Comparison of ENCODE assay signal across 1 cellular context in the genomic region with DNA sequence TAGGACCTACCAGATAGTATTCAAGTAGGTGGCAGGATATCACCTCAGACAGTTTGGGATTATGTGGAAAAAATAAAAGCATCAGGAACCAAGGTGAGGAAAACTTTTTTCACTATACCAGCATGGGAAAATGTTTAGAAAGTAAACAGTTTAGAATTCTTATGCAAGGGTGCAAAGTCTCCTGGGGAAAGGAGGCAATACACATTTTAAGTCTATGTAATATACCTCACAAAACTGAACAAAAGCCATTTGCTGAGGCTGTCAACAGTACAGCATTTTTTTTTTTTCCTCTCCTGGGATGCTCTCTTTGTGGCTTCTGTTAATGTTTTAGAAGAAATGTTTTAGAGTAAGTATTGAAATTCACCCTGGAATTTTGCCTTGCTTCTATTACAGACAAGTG.
TF ChIP-seq lines count a peak whose summit lies in the region.

No MANE protein-coding gene starts in this region.

TF ChIP-seq in HepG2, 621 proteins besides CTCF, POLR2A, EP300 and RAD21 (continued from another document and continues in another):
- TF ChIP-seq, protein P1, sequence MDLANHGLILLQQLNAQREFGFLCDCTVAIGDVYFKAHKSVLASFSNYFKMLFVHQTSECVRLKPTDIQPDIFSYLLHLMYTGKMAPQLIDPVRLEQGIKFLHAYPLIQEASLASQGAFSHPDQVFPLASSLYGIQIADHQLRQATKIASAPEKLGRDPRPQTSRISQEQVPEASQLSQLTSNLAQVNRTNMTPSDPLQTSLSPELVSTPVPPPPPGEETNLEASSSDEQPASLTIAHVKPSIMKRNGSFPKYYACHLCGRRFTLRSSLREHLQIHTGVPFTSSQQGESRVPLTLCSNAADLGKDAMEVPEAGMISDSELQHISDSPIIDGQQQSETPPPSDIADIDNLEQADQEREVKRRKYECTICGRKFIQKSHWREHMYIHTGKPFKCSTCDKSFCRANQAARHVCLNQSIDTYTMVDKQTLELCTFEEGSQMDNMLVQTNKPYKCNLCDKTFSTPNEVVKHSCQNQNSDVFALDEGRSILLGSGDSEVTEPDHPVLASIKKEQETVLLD (CRISPR knock-in tag; IDR thresholded peaks at IDR 0.05; ENCODE audit: low read depth) = no peak
- TF ChIP-seq, protein P2, sequence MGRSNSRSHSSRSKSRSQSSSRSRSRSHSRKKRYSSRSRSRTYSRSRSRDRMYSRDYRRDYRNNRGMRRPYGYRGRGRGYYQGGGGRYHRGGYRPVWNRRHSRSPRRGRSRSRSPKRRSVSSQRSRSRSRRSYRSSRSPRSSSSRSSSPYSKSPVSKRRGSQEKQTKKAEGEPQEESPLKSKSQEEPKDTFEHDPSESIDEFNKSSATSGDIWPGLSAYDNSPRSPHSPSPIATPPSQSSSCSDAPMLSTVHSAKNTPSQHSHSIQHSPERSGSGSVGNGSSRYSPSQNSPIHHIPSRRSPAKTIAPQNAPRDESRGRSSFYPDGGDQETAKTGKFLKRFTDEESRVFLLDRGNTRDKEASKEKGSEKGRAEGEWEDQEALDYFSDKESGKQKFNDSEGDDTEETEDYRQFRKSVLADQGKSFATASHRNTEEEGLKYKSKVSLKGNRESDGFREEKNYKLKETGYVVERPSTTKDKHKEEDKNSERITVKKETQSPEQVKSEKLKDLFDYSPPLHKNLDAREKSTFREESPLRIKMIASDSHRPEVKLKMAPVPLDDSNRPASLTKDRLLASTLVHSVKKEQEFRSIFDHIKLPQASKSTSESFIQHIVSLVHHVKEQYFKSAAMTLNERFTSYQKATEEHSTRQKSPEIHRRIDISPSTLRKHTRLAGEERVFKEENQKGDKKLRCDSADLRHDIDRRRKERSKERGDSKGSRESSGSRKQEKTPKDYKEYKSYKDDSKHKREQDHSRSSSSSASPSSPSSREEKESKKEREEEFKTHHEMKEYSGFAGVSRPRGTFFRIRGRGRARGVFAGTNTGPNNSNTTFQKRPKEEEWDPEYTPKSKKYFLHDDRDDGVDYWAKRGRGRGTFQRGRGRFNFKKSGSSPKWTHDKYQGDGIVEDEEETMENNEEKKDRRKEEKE (IDR thresholded peaks at IDR 0.05) = no peak
- TF ChIP-seq XBP1 (CRISPR knock-in tag; IDR thresholded peaks at IDR 0.05) (no peak), ZNF790 (CRISPR knock-in tag; IDR thresholded peaks at IDR 0.05; ENCODE audit: borderline replicate concordance) (no peak), YEATS2 (CRISPR knock-in tag; IDR thresholded peaks at IDR 0.05; ENCODE audit: borderline replicate concordance) (no peak), ZNF768 (CRISPR knock-in tag; IDR thresholded peaks at IDR 0.05) (no peak), BRD4 (CRISPR knock-in tag; IDR thresholded peaks at IDR 0.05) (no peak), KDM5B (CRISPR knock-in tag; IDR thresholded peaks at IDR 0.05; ENCODE audit: borderline replicate concordance) (no peak), ESRRA (CRISPR knock-in tag; IDR thresholded peaks at IDR 0.05; ENCODE audit: low read depth) (no peak), SRSF9 (IDR thresholded peaks at IDR 0.05; ENCODE audit: borderline replicate concordance, insufficient read depth, low read depth, low read length, poor library complexity, severe bottlenecking) (no peak), ZNF335 (CRISPR knock-in tag; IDR thresholded peaks at IDR 0.05) (no peak), ZNF569 (CRISPR knock-in tag; IDR thresholded peaks at IDR 0.05; ENCODE audit: borderline replicate concordance) (no peak), SRF (IDR thresholded peaks at IDR 0.05; ENCODE audit: low read depth, low read length) (no peak), SP2 (CRISPR knock-in tag; IDR thresholded peaks at IDR 0.05) (no peak), ZNF441 (CRISPR knock-in tag; IDR thresholded peaks at IDR 0.05; ENCODE audit: borderline replicate concordance) (no peak), HNRNPLL (IDR thresholded peaks at IDR 0.05; ENCODE audit: low read depth, low read length, poor library complexity, severe bottlenecking) (no peak), FOXK1 (CRISPR knock-in tag; IDR thresholded peaks at IDR 0.05; ENCODE audit: borderline replicate concordance, low read depth) (0 out of 2 replicates have a peak, but pooled peaks have one; percentile 43), GFI1 (CRISPR knock-in tag; IDR thresholded peaks at IDR 0.05; ENCODE audit: borderline replicate concordance) (no peak), ZNF101 (CRISPR knock-in tag; IDR thresholded peaks at IDR 0.05; ENCODE audit: borderline replicate concordance, low read depth) (no peak), TCF7L2 (IDR thresholded peaks at IDR 0.05; ENCODE audit: low read depth, low read length) (no peak), ZNF253 (CRISPR knock-in tag; IDR thresholded peaks at IDR 0.05; ENCODE audit: borderline replicate concordance) (no peak), SMC3 (IDR thresholded peaks at IDR 0.05; ENCODE audit: low read length) (peak; percentile 25; the same call in 1 of the 2 replicates), ZNF644 (CRISPR knock-in tag; IDR thresholded peaks at IDR 0.05; ENCODE audit: low read depth) (0 out of 2 replicates have a peak, but pooled peaks have one; percentile 21), SIN3A (IDR thresholded peaks at IDR 0.05; ENCODE audit: borderline replicate concordance, low read depth, low read length) (no peak), ZNF850 (CRISPR knock-in tag; conservative IDR thresholded peaks at IDR 0.05) (no peak), GZF1 (CRISPR knock-in tag; IDR thresholded peaks at IDR 0.05) (no peak), KLF11 (CRISPR knock-in tag; IDR thresholded peaks at IDR 0.05) (0 out of 2 replicates have a peak, but pooled peaks have one; percentile 43), FOXA3 (CRISPR knock-in tag; IDR thresholded peaks at IDR 0.05) (peak; percentile 85), TAF15 (IDR thresholded peaks at IDR 0.05; ENCODE audit: low read depth, low read length, poor library complexity, severe bottlenecking) (no peak)
- TF ChIP-seq, protein P3, sequence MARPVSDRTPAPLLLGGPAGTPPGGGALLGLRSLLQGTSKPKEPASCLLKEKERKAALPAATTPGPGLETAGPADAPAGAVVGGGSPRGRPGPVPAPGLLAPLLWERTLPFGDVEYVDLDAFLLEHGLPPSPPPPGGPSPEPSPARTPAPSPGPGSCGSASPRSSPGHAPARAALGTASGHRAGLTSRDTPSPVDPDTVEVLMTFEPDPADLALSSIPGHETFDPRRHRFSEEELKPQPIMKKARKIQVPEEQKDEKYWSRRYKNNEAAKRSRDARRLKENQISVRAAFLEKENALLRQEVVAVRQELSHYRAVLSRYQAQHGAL (CRISPR knock-in tag; IDR thresholded peaks at IDR 0.05; ENCODE audit: not compliant biosample characterization) = no peak
- TF ChIP-seq, protein P4, sequence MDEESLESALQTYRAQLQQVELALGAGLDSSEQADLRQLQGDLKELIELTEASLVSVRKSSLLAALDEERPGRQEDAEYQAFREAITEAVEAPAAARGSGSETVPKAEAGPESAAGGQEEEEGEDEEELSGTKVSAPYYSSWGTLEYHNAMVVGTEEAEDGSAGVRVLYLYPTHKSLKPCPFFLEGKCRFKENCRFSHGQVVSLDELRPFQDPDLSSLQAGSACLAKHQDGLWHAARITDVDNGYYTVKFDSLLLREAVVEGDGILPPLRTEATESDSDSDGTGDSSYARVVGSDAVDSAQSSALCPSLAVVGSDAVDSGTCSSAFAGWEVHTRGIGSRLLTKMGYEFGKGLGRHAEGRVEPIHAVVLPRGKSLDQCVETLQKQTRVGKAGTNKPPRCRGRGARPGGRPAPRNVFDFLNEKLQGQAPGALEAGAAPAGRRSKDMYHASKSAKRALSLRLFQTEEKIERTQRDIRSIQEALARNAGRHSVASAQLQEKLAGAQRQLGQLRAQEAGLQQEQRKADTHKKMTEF (CRISPR knock-in tag; IDR thresholded peaks at IDR 0.05) = peak; percentile 57; the same call in 1 of the 2 replicates
- TF ChIP-seq, protein P5, sequence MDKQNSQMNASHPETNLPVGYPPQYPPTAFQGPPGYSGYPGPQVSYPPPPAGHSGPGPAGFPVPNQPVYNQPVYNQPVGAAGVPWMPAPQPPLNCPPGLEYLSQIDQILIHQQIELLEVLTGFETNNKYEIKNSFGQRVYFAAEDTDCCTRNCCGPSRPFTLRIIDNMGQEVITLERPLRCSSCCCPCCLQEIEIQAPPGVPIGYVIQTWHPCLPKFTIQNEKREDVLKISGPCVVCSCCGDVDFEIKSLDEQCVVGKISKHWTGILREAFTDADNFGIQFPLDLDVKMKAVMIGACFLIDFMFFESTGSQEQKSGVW (CRISPR knock-in tag; IDR thresholded peaks at IDR 0.05; ENCODE audit: borderline replicate concordance) = no peak
- TF ChIP-seq, protein P6, sequence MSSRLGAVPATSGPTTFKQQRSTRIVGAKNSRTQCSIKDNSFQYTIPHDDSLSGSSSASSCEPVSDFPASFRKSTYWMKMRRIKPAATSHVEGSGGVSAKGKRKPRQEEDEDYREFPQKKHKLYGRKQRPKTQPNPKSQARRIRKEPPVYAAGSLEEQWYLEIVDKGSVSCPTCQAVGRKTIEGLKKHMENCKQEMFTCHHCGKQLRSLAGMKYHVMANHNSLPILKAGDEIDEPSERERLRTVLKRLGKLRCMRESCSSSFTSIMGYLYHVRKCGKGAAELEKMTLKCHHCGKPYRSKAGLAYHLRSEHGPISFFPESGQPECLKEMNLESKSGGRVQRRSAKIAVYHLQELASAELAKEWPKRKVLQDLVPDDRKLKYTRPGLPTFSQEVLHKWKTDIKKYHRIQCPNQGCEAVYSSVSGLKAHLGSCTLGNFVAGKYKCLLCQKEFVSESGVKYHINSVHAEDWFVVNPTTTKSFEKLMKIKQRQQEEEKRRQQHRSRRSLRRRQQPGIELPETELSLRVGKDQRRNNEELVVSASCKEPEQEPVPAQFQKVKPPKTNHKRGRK (CRISPR knock-in tag; IDR thresholded peaks at IDR 0.05) = no peak
- TF ChIP-seq, protein P7, sequence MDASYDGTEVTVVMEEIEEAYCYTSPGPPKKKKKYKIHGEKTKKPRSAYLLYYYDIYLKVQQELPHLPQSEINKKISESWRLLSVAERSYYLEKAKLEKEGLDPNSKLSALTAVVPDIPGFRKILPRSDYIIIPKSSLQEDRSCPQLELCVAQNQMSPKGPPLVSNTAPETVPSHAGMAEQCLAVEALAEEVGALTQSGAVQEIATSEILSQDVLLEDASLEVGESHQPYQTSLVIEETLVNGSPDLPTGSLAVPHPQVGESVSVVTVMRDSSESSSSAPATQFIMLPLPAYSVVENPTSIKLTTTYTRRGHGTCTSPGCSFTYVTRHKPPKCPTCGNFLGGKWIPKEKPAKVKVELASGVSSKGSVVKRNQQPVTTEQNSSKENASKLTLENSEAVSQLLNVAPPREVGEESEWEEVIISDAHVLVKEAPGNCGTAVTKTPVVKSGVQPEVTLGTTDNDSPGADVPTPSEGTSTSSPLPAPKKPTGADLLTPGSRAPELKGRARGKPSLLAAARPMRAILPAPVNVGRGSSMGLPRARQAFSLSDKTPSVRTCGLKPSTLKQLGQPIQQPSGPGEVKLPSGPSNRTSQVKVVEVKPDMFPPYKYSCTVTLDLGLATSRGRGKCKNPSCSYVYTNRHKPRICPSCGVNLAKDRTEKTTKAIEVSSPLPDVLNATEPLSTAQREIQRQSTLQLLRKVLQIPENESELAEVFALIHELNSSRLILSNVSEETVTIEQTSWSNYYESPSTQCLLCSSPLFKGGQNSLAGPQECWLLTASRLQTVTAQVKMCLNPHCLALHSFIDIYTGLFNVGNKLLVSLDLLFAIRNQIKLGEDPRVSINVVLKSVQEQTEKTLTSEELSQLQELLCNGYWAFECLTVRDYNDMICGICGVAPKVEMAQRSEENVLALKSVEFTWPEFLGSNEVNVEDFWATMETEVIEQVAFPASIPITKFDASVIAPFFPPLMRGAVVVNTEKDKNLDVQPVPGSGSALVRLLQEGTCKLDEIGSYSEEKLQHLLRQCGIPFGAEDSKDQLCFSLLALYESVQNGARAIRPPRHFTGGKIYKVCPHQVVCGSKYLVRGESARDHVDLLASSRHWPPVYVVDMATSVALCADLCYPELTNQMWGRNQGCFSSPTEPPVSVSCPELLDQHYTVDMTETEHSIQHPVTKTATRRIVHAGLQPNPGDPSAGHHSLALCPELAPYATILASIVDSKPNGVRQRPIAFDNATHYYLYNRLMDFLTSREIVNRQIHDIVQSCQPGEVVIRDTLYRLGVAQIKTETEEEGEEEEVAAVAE (CRISPR knock-in tag; IDR thresholded peaks at IDR 0.05; ENCODE audit: borderline replicate concordance) = no peak
- TF ChIP-seq, protein P8, sequence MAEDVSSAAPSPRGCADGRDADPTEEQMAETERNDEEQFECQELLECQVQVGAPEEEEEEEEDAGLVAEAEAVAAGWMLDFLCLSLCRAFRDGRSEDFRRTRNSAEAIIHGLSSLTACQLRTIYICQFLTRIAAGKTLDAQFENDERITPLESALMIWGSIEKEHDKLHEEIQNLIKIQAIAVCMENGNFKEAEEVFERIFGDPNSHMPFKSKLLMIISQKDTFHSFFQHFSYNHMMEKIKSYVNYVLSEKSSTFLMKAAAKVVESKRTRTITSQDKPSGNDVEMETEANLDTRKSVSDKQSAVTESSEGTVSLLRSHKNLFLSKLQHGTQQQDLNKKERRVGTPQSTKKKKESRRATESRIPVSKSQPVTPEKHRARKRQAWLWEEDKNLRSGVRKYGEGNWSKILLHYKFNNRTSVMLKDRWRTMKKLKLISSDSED (CRISPR knock-in tag; IDR thresholded peaks at IDR 0.05) = no peak
- TF ChIP-seq, protein P9, sequence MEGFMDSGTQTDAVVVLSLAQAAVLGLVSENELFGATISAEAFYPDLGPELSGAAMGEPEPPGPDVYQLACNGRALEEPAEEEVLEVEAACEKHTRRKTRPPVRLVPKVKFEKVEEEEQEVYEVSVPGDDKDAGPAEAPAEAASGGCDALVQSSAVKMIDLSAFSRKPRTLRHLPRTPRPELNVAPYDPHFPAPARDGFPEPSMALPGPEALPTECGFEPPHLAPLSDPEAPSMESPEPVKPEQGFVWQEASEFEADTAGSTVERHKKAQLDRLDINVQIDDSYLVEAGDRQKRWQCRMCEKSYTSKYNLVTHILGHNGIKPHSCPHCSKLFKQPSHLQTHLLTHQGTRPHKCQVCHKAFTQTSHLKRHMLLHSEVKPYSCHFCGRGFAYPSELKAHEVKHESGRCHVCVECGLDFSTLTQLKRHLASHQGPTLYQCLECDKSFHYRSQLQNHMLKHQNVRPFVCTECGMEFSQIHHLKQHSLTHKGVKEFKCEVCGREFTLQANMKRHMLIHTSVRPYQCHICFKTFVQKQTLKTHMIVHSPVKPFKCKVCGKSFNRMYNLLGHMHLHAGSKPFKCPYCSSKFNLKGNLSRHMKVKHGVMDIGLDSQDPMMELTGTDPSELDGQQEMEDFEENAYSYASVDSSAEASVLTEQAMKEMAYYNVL (CRISPR knock-in tag; IDR thresholded peaks at IDR 0.05; ENCODE audit: borderline replicate concordance) = no peak
- TF ChIP-seq, protein P10, sequence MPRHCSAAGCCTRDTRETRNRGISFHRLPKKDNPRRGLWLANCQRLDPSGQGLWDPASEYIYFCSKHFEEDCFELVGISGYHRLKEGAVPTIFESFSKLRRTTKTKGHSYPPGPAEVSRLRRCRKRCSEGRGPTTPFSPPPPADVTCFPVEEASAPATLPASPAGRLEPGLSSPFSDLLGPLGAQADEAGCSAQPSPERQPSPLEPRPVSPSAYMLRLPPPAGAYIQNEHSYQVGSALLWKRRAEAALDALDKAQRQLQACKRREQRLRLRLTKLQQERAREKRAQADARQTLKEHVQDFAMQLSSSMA (CRISPR knock-in tag; IDR thresholded peaks at IDR 0.05) = no peak
